27 cellular contexts compared by ENCODE assay signal in genomic region chr17:78269893-78270490, GRCh38. TPM values are rescaled to one million over a fixed set of nuclear protein-coding genes. Genes with fewer than 3 reads are reported as not detected.
DNase-seq lines count a peak whose midpoint lies in the region; ATAC-seq and TF ChIP-seq lines count a peak whose summit lies in the region.
"Had no signal": no experiment of that assay in that cellular context is flagged by ENCODE, and none has a peak within 500 bp of the region (broad histone marks: within the 10 kb centered on the region; RNA-seq: fewer than 3 reads in every experiment).

No MANE protein-coding gene starts in this region.

- H3K27me3 ChIP-seq in Caco-2 (replicated peaks; ENCODE audit: control insufficient read depth, insufficient read depth, low read length), result no peaks in the 10 kb centered on the region
- no peaks in the 10 kb centered on the region for H3K27me3 ChIP-seq in HUES6 (ENCODE audit: control insufficient read depth, insufficient read depth, low read length)
- no peaks in the 10 kb centered on the region for H3K27me3 ChIP-seq in neural cell (ENCODE audit: insufficient read depth, low read depth, low read length)
- H3K27me3 ChIP-seq: ovary had no signal

- H3K9me2 ChIP-seq in neural cell (ENCODE audit: insufficient read depth, low read length), result no peaks in the 10 kb centered on the region

- no peak for DNase-seq in Caco-2
- DNase-seq in ecto neural progenitor cell (ENCODE audit: low spot score), result peak; percentile 58
- DNase-seq in HK-2 (ENCODE audit: unreplicated experiment), result no peak
- no peak for DNase-seq in stimulated activated naive CD8-positive, alpha-beta T cell treated with anti-CD3 and anti-CD28 coated beads, Interleukin-15, amount 100 ng/mL, for 72 hours
- DNase-seq: activated CD4-positive, alpha-beta T cell treated with anti-CD3 and anti-CD28 coated beads for 1 hour; activated effector memory CD4-positive, alpha-beta T cell treated with Interleukin-2 at 50 U/mL for 16 hours; AML-193; amniotic stem cell; COR-L47; effector memory CD4-positive, alpha-beta T cell; GOT3; KG1; MV-4-11; NCI-H2107; NCI-H526 treated with DMSO at 0.1 percent for 48 hours; PC-9; stimulated activated CD4-positive, alpha-beta T cell treated with anti-CD3 and anti-CD28 coated beads, Interleukin-2, amount 100 ng/mL, for 48 hours; T-helper 9 cell had no signal

- no peaks in the 10 kb centered on the region for H3K27me3 Mint-ChIP-seq in Caco-2 (ENCODE audit: insufficient read depth, unreplicated experiment)
- H3K27me3 Mint-ChIP-seq in stimulated activated naive CD8-positive, alpha-beta T cell treated with anti-CD3 and anti-CD28 coated beads, Interleukin-15, amount 100 ng/mL, for 72 hours, result peaks cover 18% of the 10 kb centered on the region

- no peaks in the 10 kb centered on the region for H4K20me1 ChIP-seq in neural cell (ENCODE audit: insufficient read depth)

- no peaks in the 10 kb centered on the region for H3K9me3 Mint-ChIP-seq in Caco-2 (ENCODE audit: unreplicated experiment)
- H3K9me3 Mint-ChIP-seq in stimulated activated naive CD8-positive, alpha-beta T cell treated with anti-CD3 and anti-CD28 coated beads, Interleukin-15, amount 100 ng/mL, for 72 hours, result no peaks in the 10 kb centered on the region

- no peaks in the 10 kb centered on the region for H3K36me3 Mint-ChIP-seq in Caco-2 (ENCODE audit: insufficient read depth, unreplicated experiment)

- no peak overlapping the region for H3K4me2 ChIP-seq in neural cell (ENCODE audit: low read length)
- H3K4me2 ChIP-seq: PC-9 had no signal

- no peak for TF ChIP-seq RAD21 in neural cell (conservative IDR thresholded peaks at IDR 0.05)

- H3K9ac ChIP-seq in HUES6 (ENCODE audit: low read length), result peak overlapping the region; percentile 87
- peak overlapping the region; percentile 52 for H3K9ac ChIP-seq in neural cell (ENCODE audit: low read length)

- no peak overlapping the region for H3K4me3 ChIP-seq in Caco-2 (ENCODE audit: low read depth, low read length)
- peak overlapping the region; percentile 43; the same call in 1 of the 2 replicates for H3K4me3 ChIP-seq in HUES6 (ENCODE audit: low read depth, low read length)
- peak overlapping the region; percentile 51 for H3K4me3 ChIP-seq in neural cell (ENCODE audit: low read length)
- H3K4me3 ChIP-seq: ovary, PC-9 had no signal

- intact Hi-C loops in Caco-2 (cut with micrococcal nuclease; ENCODE audit: unreplicated experiment), result no loop called here

- CTCF ChIA-PET in Caco-2 (lab: Charles Lee), result interaction anchor here (1.3 kb wide), 1 partner anchor 19 kb away, joined by 4 read pairs; no protein-coding TSS in a partner anchor

- POLR2A ChIA-PET in Caco-2 (lab: Charles Lee), result no interaction called here

- H3K4me1 Mint-ChIP-seq in Caco-2 (ENCODE audit: low read depth, unreplicated experiment), result peaks cover 31% of the 10 kb centered on the region
- peaks cover 30% of the 10 kb centered on the region for H3K4me1 Mint-ChIP-seq in stimulated activated naive CD8-positive, alpha-beta T cell treated with anti-CD3 and anti-CD28 coated beads, Interleukin-15, amount 100 ng/mL, for 72 hours

- H2AFZ ChIP-seq in neural cell (ENCODE audit: low read depth, low read length), result no peak overlapping the region
- H2AFZ ChIP-seq: PC-9 had no signal

- H3K27ac ChIP-seq in HUES6 (ENCODE audit: low read depth, low read length) (peak overlapping the region; percentile 38; the same call in 1 of the 2 replicates), neural cell (ENCODE audit: low read length) (peak overlapping the region; percentile 34)
- H3K27ac ChIP-seq: HL-60, ovary, PC-9 had no signal

- H3K79me2 ChIP-seq in neural cell (replicated peaks; ENCODE audit: insufficient read depth, low read length), result no peaks in the 10 kb centered on the region

- H3K36me3 ChIP-seq in Caco-2 (ENCODE audit: control insufficient read depth, insufficient read depth, low read length), result no peaks in the 10 kb centered on the region
- H3K36me3 ChIP-seq in HUES6 (ENCODE audit: control insufficient read depth, insufficient read depth, low read length), result no peaks in the 10 kb centered on the region
- H3K36me3 ChIP-seq in neural cell (ENCODE audit: insufficient read depth, low read length), result no peaks in the 10 kb centered on the region
- H3K36me3 ChIP-seq: ovary had no signal

- TF ChIP-seq CTCF in Caco-2 (IDR thresholded peaks at IDR 0.05; ENCODE audit: insufficient read depth in 1 of 2, low read depth in 1 of 2, low read length in 1 of 2, severe bottlenecking in 1 of 2, unreplicated experiment in 1 of 2) (no peak), neural cell (IDR thresholded peaks at IDR 0.05; ENCODE audit: poor library complexity, severe bottlenecking) (no peak)

- TF ChIP-seq POLR2A in GM18505 (IDR thresholded peaks at IDR 0.05; ENCODE audit: borderline replicate concordance, extremely low read depth, insufficient read depth, insufficient read length), result no peak

- H3K4me1 ChIP-seq in Caco-2 (peaks cover 50% of the 10 kb centered on the region), HUES6 (ENCODE audit: control insufficient read depth, insufficient read depth, low read length) (peaks cover 71% of the 10 kb centered on the region)

- BruUV-seq in Caco-2 (replicated peaks; lab: Mats Ljungman, UMichigan), result no TSS peak

- no peak overlapping the region for H3K4me3 Mint-ChIP-seq in Caco-2 (ENCODE audit: unreplicated experiment)
- no peak overlapping the region for H3K4me3 Mint-ChIP-seq in stimulated activated naive CD8-positive, alpha-beta T cell treated with anti-CD3 and anti-CD28 coated beads, Interleukin-15, amount 100 ng/mL, for 72 hours

- H3K9me3 ChIP-seq in Caco-2, result no peaks in the 10 kb centered on the region; the same call in 1 of the 2 replicates
- H3K9me3 ChIP-seq in HUES6 (ENCODE audit: control insufficient read depth, insufficient read depth, low read depth, low read length), result peaks cover 5% of the 10 kb centered on the region
- no peaks in the 10 kb centered on the region for H3K9me3 ChIP-seq in neural cell (ENCODE audit: low read length)
- H3K9me3 ChIP-seq: ovary had no signal

- H3K27ac Mint-ChIP-seq in Caco-2 (ENCODE audit: unreplicated experiment), result peak overlapping the region; percentile 66
- peak overlapping the region in 1 of 2 donors; percentile 31 for H3K27ac Mint-ChIP-seq in stimulated activated naive CD8-positive, alpha-beta T cell treated with anti-CD3 and anti-CD28 coated beads, Interleukin-15, amount 100 ng/mL, for 72 hours

- no peaks in the 10 kb centered on the region for H3F3A ChIP-seq in neural cell (ENCODE audit: insufficient read depth, low read length, poor library complexity, severe bottlenecking)

- TF ChIP-seq EP300 in neural cell (conservative IDR thresholded peaks at IDR 0.05; ENCODE audit: poor library complexity, severe bottlenecking), result no peak

- no peak for ATAC-seq in GM18505 (IDR thresholded peaks at IDR 0.05; ENCODE audit: unreplicated experiment)
- no peak; the same call in 2 of the 3 replicates for ATAC-seq in SK-N-SH treated with all-trans-retinoic acid at 6 μM for 48 hours
- no peak for ATAC-seq in stimulated activated naive CD8-positive, alpha-beta T cell treated with anti-CD3 and anti-CD28 coated beads, Interleukin-15, amount 100 ng/mL, for 72 hours

TF ChIP-seq in neural cell, 6 proteins besides CTCF, POLR2A, EP300 and RAD21:
- TF ChIP-seq SMC3 (conservative IDR thresholded peaks at IDR 0.05; ENCODE audit: poor library complexity), result no peak
- no peak for TF ChIP-seq MXI1 (conservative IDR thresholded peaks at IDR 0.05; ENCODE audit: poor library complexity, severe bottlenecking)
- no peak for TF ChIP-seq TAF1 (IDR thresholded peaks at IDR 0.05; ENCODE audit: low read depth)
- TF ChIP-seq EZH2 (IDR thresholded peaks at IDR 0.05; ENCODE audit: borderline replicate concordance, insufficient read depth, low read length, poor library complexity, severe bottlenecking), result no peak
- TF ChIP-seq POLR2AphosphoS5 (IDR thresholded peaks at IDR 0.05), result no peak

TF ChIP-seq in SK-N-SH treated with all-trans-retinoic acid at 6 μM for 48 hours, 23 proteins besides CTCF, POLR2A, EP300 and RAD21:
- no peak for TF ChIP-seq SNAI2 (CRISPR knock-in tag; IDR thresholded peaks at IDR 0.05)
- TF ChIP-seq CSDC2 (CRISPR knock-in tag; IDR thresholded peaks at IDR 0.05), result no peak

RNA-seq across cellular contexts. Expression of gene TMEM235, which starts 38.6 kb away (rescaled TPM):
- not detected in 2 replicates for total RNA-seq in Caco-2 (2022)
- not detected in 2 replicates for polyA plus RNA-seq in neural cell
- polyA minus RNA-seq in neural cell, result not detected in 2 replicates
- total RNA-seq: Daoy, mesenteric fat pad, ovary, PC-9 had no signal
- polyA plus RNA-seq: keratinocyte had no signal

RNA-seq across cellular contexts. Expression of gene BIRC5, which starts 55.9 kb away (rescaled TPM):
- 82.0 and 88.8 TPM in 2 replicates for total RNA-seq in Caco-2 (2022)
- 1.4 and 2.3 TPM in 2 replicates for polyA plus RNA-seq in neural cell
- polyA minus RNA-seq in neural cell, result 1.4 and 3.2 TPM in 2 replicates
- total RNA-seq: mesenteric fat pad had no signal
